Comparison of ENCODE assay signal across 1 cellular context in genomic region chr9:124853605-124854143, GRCh38.
TF ChIP-seq lines count a peak whose summit lies in the region.

No MANE protein-coding gene starts in this region.

TF ChIP-seq in WTC11, 78 proteins besides CTCF, POLR2A, EP300 and RAD21 (continued from another document):
- TF ChIP-seq, protein P1, sequence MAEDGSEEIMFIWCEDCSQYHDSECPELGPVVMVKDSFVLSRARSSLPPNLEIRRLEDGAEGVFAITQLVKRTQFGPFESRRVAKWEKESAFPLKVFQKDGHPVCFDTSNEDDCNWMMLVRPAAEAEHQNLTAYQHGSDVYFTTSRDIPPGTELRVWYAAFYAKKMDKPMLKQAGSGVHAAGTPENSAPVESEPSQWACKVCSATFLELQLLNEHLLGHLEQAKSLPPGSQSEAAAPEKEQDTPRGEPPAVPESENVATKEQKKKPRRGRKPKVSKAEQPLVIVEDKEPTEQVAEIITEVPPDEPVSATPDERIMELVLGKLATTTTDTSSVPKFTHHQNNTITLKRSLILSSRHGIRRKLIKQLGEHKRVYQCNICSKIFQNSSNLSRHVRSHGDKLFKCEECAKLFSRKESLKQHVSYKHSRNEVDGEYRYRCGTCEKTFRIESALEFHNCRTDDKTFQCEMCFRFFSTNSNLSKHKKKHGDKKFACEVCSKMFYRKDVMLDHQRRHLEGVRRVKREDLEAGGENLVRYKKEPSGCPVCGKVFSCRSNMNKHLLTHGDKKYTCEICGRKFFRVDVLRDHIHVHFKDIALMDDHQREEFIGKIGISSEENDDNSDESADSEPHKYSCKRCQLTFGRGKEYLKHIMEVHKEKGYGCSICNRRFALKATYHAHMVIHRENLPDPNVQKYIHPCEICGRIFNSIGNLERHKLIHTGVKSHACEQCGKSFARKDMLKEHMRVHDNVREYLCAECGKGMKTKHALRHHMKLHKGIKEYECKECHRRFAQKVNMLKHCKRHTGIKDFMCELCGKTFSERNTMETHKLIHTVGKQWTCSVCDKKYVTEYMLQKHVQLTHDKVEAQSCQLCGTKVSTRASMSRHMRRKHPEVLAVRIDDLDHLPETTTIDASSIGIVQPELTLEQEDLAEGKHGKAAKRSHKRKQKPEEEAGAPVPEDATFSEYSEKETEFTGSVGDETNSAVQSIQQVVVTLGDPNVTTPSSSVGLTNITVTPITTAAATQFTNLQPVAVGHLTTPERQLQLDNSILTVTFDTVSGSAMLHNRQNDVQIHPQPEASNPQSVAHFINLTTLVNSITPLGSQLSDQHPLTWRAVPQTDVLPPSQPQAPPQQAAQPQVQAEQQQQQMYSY (CRISPR knock-in tag; IDR thresholded peaks at IDR 0.05): no peak
- TF ChIP-seq, protein P2, sequence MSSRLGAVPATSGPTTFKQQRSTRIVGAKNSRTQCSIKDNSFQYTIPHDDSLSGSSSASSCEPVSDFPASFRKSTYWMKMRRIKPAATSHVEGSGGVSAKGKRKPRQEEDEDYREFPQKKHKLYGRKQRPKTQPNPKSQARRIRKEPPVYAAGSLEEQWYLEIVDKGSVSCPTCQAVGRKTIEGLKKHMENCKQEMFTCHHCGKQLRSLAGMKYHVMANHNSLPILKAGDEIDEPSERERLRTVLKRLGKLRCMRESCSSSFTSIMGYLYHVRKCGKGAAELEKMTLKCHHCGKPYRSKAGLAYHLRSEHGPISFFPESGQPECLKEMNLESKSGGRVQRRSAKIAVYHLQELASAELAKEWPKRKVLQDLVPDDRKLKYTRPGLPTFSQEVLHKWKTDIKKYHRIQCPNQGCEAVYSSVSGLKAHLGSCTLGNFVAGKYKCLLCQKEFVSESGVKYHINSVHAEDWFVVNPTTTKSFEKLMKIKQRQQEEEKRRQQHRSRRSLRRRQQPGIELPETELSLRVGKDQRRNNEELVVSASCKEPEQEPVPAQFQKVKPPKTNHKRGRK (CRISPR knock-in tag; IDR thresholded peaks at IDR 0.05; ENCODE audit: borderline replicate concordance): no peak
- TF ChIP-seq NFATC4 (CRISPR knock-in tag; IDR thresholded peaks at IDR 0.05): no peak
- TF ChIP-seq SMAD4 (CRISPR knock-in tag; IDR thresholded peaks at IDR 0.05): no peak
- no peak for TF ChIP-seq NR3C1 (CRISPR knock-in tag; conservative IDR thresholded peaks at IDR 0.05; ENCODE audit: low read depth)
- TF ChIP-seq, protein P3, sequence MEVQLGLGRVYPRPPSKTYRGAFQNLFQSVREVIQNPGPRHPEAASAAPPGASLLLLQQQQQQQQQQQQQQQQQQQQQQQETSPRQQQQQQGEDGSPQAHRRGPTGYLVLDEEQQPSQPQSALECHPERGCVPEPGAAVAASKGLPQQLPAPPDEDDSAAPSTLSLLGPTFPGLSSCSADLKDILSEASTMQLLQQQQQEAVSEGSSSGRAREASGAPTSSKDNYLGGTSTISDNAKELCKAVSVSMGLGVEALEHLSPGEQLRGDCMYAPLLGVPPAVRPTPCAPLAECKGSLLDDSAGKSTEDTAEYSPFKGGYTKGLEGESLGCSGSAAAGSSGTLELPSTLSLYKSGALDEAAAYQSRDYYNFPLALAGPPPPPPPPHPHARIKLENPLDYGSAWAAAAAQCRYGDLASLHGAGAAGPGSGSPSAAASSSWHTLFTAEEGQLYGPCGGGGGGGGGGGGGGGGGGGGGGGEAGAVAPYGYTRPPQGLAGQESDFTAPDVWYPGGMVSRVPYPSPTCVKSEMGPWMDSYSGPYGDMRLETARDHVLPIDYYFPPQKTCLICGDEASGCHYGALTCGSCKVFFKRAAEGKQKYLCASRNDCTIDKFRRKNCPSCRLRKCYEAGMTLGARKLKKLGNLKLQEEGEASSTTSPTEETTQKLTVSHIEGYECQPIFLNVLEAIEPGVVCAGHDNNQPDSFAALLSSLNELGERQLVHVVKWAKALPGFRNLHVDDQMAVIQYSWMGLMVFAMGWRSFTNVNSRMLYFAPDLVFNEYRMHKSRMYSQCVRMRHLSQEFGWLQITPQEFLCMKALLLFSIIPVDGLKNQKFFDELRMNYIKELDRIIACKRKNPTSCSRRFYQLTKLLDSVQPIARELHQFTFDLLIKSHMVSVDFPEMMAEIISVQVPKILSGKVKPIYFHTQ (CRISPR knock-in tag; IDR thresholded peaks at IDR 0.05): no peak
- no peak for TF ChIP-seq HMGA2 (CRISPR knock-in tag; IDR thresholded peaks at IDR 0.05)
- no peak for TF ChIP-seq ZMAT4 (CRISPR knock-in tag; IDR thresholded peaks at IDR 0.05)
- TF ChIP-seq ELF4 (CRISPR knock-in tag; IDR thresholded peaks at IDR 0.05; ENCODE audit: low read depth): no peak
- TF ChIP-seq FOXK1 (CRISPR knock-in tag; IDR thresholded peaks at IDR 0.05): no peak
- TF ChIP-seq ZNF416 (CRISPR knock-in tag; IDR thresholded peaks at IDR 0.05): no peak
